In the genomic region with DNA sequence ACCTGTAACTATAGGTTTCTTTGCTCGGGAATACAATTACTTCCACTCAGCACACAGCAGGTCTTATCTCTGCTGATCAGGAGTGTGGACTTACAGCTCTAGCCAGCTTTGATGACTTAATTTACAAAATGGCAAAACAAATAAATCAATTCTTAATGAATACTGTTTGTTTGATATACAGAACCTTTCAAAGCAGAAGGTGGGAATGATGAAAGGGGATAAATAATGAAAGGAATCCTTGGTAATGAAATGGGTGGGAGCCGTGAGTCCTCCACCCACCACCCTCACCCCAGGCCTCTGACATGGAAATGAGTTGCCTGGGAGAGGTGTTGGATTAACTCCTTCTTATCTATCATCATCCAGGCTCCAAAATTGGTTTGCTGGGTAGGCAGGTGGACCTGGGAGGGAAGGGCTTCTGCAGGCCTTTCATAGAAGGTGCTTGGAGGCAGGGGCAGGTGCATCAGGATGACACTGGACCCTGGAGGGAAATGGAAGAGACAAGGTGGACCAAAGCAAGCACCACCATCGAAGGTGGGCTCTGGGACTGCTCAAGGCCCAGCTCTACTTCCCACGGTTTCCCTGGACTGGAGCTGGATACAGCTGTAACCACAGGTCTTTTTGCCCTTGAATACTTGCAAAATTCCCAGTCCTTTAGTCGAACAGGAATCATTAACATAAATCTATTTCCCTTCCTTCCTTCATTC, we compare ENCODE assay signal across 1 cellular context.
TF ChIP-seq lines count a peak whose summit lies in the region.

No MANE protein-coding gene starts in this region.

TF ChIP-seq in HepG2, 621 proteins besides CTCF, POLR2A, EP300 and RAD21 (continued from another document and continues in another):
- TF ChIP-seq, protein P1, sequence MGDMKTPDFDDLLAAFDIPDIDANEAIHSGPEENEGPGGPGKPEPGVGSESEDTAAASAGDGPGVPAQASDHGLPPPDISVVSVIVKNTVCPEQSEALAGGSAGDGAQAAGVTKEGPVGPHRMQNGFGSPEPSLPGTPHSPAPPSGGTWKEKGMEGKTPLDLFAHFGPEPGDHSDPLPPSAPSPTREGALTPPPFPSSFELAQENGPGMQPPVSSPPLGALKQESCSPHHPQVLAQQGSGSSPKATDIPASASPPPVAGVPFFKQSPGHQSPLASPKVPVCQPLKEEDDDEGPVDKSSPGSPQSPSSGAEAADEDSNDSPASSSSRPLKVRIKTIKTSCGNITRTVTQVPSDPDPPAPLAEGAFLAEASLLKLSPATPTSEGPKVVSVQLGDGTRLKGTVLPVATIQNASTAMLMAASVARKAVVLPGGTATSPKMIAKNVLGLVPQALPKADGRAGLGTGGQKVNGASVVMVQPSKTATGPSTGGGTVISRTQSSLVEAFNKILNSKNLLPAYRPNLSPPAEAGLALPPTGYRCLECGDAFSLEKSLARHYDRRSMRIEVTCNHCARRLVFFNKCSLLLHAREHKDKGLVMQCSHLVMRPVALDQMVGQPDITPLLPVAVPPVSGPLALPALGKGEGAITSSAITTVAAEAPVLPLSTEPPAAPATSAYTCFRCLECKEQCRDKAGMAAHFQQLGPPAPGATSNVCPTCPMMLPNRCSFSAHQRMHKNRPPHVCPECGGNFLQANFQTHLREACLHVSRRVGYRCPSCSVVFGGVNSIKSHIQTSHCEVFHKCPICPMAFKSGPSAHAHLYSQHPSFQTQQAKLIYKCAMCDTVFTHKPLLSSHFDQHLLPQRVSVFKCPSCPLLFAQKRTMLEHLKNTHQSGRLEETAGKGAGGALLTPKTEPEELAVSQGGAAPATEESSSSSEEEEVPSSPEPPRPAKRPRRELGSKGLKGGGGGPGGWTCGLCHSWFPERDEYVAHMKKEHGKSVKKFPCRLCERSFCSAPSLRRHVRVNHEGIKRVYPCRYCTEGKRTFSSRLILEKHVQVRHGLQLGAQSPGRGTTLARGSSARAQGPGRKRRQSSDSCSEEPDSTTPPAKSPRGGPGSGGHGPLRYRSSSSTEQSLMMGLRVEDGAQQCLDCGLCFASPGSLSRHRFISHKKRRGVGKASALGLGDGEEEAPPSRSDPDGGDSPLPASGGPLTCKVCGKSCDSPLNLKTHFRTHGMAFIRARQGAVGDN (CRISPR knock-in tag; IDR thresholded peaks at IDR 0.05) = peak; percentile 53
- TF ChIP-seq, protein P2, sequence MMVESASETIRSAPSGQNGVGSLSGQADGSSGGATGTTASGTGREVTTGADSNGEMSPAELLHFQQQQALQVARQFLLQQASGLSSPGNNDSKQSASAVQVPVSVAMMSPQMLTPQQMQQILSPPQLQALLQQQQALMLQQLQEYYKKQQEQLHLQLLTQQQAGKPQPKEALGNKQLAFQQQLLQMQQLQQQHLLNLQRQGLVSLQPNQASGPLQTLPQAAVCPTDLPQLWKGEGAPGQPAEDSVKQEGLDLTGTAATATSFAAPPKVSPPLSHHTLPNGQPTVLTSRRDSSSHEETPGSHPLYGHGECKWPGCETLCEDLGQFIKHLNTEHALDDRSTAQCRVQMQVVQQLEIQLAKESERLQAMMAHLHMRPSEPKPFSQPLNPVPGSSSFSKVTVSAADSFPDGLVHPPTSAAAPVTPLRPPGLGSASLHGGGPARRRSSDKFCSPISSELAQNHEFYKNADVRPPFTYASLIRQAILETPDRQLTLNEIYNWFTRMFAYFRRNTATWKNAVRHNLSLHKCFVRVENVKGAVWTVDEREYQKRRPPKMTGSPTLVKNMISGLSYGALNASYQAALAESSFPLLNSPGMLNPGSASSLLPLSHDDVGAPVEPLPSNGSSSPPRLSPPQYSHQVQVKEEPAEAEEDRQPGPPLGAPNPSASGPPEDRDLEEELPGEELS (CRISPR knock-in tag; IDR thresholded peaks at IDR 0.05) = peak; percentile 51; the same call in 1 of the 2 replicates
- TF ChIP-seq SMARCE1 (IDR thresholded peaks at IDR 0.05; ENCODE audit: borderline replicate concordance) (no peak), RCOR2 (CRISPR knock-in tag; IDR thresholded peaks at IDR 0.05) (0 out of 2 replicates have a peak, but pooled peaks have one; percentile 19), ATF7-NPFF (CRISPR knock-in tag; IDR thresholded peaks at IDR 0.05; ENCODE audit: low read depth) (0 out of 2 replicates have a peak, but pooled peaks have one; percentile 43), ARNT2 (CRISPR knock-in tag; IDR thresholded peaks at IDR 0.05; ENCODE audit: low read depth) (no peak), GFI1 (CRISPR knock-in tag; IDR thresholded peaks at IDR 0.05; ENCODE audit: borderline replicate concordance) (peak; percentile 49; the same call in 1 of the 2 replicates), MXD4 (CRISPR knock-in tag; IDR thresholded peaks at IDR 0.05) (no peak), HOXA9 (CRISPR knock-in tag; IDR thresholded peaks at IDR 0.05; ENCODE audit: borderline replicate concordance) (no peak), ATAD3A (CRISPR knock-in tag; IDR thresholded peaks at IDR 0.05) (no peak), NFE2L2 (IDR thresholded peaks at IDR 0.05; ENCODE audit: low read length) (no peak), MIXL1 (CRISPR knock-in tag; IDR thresholded peaks at IDR 0.05) (0 out of 2 replicates have a peak, but pooled peaks have one; percentile 29), HDAC2 (CRISPR knock-in tag; IDR thresholded peaks at IDR 0.05) (peak; percentile 37; the same call in 1 of the 2 replicates), FIP1L1 (IDR thresholded peaks at IDR 0.05; ENCODE audit: borderline replicate concordance, insufficient read depth, low read depth, low read length) (no peak), YEATS4 (CRISPR knock-in tag; IDR thresholded peaks at IDR 0.05; ENCODE audit: borderline replicate concordance) (no peak), FOXO1 (CRISPR knock-in tag; IDR thresholded peaks at IDR 0.05) (no peak), ZBTB38 (CRISPR knock-in tag; IDR thresholded peaks at IDR 0.05) (0 out of 2 replicates have a peak, but pooled peaks have one; percentile 20), XRCC5 (optimal IDR thresholded peaks at IDR 0.05; ENCODE audit: low read length) (no peak), FOXA3 (CRISPR knock-in tag; IDR thresholded peaks at IDR 0.05) (peak; percentile 14; the same call in 1 of the 2 replicates), CREB1 (IDR thresholded peaks at IDR 0.05) (no peak), CREB1 (CRISPR knock-in tag; IDR thresholded peaks at IDR 0.05) (0 out of 2 replicates have a peak, but pooled peaks have one; percentile 30), FOXP1 (IDR thresholded peaks at IDR 0.05) (no peak), FOXP1 (CRISPR knock-in tag; IDR thresholded peaks at IDR 0.05) (peak; percentile 34; the same call in 1 of the 2 replicates), ZNF652 (CRISPR knock-in tag; IDR thresholded peaks at IDR 0.05; ENCODE audit: borderline replicate concordance, low read depth) (peak; percentile 85)
- TF ChIP-seq, protein P3, sequence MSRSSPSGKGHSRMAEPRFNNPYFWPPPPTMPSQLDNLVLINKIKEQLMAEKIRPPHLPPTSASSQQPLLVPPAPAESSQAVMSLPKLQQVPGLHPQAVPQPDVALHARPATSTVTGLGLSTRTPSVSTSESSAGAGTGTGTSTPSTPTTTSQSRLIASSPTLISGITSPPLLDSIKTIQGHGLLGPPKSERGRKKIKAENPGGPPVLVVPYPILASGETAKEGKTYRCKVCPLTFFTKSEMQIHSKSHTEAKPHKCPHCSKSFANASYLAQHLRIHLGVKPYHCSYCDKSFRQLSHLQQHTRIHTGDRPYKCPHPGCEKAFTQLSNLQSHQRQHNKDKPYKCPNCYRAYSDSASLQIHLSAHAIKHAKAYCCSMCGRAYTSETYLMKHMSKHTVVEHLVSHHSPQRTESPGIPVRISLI (CRISPR knock-in tag; IDR thresholded peaks at IDR 0.05; ENCODE audit: borderline replicate concordance) = no peak
- TF ChIP-seq, protein P4, sequence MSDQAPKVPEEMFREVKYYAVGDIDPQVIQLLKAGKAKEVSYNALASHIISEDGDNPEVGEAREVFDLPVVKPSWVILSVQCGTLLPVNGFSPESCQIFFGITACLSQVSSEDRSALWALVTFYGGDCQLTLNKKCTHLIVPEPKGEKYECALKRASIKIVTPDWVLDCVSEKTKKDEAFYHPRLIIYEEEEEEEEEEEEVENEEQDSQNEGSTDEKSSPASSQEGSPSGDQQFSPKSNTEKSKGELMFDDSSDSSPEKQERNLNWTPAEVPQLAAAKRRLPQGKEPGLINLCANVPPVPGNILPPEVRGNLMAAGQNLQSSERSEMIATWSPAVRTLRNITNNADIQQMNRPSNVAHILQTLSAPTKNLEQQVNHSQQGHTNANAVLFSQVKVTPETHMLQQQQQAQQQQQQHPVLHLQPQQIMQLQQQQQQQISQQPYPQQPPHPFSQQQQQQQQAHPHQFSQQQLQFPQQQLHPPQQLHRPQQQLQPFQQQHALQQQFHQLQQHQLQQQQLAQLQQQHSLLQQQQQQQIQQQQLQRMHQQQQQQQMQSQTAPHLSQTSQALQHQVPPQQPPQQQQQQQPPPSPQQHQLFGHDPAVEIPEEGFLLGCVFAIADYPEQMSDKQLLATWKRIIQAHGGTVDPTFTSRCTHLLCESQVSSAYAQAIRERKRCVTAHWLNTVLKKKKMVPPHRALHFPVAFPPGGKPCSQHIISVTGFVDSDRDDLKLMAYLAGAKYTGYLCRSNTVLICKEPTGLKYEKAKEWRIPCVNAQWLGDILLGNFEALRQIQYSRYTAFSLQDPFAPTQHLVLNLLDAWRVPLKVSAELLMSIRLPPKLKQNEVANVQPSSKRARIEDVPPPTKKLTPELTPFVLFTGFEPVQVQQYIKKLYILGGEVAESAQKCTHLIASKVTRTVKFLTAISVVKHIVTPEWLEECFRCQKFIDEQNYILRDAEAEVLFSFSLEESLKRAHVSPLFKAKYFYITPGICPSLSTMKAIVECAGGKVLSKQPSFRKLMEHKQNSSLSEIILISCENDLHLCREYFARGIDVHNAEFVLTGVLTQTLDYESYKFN (CRISPR knock-in tag; conservative IDR thresholded peaks at IDR 0.05) = peak; percentile 33; the same call in 1 of the 2 replicates
- TF ChIP-seq, protein P5, sequence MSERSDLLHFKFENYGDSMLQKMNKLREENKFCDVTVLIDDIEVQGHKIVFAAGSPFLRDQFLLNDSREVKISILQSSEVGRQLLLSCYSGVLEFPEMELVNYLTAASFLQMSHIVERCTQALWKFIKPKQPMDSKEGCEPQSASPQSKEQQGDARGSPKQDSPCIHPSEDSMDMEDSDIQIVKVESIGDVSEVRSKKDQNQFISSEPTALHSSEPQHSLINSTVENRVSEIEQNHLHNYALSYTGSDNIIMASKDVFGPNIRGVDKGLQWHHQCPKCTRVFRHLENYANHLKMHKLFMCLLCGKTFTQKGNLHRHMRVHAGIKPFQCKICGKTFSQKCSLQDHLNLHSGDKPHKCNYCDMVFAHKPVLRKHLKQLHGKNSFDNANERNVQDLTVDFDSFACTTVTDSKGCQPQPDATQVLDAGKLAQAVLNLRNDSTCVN (CRISPR knock-in tag; IDR thresholded peaks at IDR 0.05; ENCODE audit: borderline replicate concordance) = no peak
- TF ChIP-seq, protein P6, sequence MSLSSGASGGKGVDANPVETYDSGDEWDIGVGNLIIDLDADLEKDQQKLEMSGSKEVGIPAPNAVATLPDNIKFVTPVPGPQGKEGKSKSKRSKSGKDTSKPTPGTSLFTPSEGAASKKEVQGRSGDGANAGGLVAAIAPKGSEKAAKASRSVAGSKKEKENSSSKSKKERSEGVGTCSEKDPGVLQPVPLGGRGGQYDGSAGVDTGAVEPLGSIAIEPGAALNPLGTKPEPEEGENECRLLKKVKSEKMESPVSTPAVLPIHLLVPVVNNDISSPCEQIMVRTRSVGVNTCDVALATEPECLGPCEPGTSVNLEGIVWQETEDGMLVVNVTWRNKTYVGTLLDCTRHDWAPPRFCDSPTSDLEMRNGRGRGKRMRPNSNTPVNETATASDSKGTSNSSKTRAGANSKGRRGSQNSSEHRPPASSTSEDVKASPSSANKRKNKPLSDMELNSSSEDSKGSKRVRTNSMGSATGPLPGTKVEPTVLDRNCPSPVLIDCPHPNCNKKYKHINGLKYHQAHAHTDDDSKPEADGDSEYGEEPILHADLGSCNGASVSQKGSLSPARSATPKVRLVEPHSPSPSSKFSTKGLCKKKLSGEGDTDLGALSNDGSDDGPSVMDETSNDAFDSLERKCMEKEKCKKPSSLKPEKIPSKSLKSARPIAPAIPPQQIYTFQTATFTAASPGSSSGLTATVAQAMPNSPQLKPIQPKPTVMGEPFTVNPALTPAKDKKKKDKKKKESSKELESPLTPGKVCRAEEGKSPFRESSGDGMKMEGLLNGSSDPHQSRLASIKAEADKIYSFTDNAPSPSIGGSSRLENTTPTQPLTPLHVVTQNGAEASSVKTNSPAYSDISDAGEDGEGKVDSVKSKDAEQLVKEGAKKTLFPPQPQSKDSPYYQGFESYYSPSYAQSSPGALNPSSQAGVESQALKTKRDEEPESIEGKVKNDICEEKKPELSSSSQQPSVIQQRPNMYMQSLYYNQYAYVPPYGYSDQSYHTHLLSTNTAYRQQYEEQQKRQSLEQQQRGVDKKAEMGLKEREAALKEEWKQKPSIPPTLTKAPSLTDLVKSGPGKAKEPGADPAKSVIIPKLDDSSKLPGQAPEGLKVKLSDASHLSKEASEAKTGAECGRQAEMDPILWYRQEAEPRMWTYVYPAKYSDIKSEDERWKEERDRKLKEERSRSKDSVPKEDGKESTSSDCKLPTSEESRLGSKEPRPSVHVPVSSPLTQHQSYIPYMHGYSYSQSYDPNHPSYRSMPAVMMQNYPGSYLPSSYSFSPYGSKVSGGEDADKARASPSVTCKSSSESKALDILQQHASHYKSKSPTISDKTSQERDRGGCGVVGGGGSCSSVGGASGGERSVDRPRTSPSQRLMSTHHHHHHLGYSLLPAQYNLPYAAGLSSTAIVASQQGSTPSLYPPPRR (CRISPR knock-in tag; IDR thresholded peaks at IDR 0.05; ENCODE audit: borderline replicate concordance) = peak; percentile 52; the same call in 1 of the 2 replicates
